10 cellular contexts compared by ENCODE assay signal in the genomic region with DNA sequence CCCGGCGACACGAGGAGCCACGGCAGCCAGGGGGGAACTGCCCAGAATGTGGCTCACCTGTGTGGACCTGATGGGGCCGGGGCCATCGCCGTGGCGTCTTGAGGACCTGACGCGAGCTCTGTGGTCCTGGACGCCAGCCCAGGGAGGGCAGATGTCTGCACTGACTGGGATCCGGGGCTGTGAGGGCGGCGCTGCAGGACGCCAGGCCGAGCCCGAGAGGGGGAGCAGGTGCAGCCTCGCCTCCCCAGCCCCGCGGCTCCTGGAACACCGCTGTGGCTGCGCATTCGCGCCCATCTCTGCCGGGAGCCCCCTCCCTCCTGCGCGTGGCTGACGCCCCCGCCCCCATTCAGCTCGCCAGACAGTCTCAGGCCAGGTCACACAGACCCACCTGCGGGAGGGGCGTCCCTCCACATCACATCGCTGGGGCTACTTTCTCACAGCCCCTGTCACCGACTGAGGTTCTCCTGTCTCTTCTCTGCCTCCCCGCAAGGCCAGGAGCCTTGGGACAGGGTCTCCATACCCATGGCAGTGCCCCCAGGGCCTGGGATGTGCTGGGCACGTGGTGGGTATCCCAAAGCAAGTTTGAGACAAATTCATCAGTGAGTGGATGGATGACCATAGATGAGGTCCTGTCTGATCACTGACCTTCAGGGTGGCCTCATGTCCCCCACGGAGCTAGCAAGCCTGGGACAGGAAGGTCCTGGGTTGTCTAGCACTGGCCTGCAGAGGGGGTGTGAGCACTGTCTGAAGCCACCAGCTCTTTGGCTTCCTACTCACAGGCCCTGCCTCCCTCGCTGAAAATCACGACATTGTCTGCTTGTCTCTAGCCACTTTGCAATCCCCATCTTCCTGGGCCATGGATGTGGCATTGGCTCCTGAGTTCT. TPM values are rescaled to one million over a fixed set of nuclear protein-coding genes. Genes with fewer than 3 reads are reported as not detected.
DNase-seq lines count a peak whose midpoint lies in the region; FAIRE-seq and TF ChIP-seq lines count a peak whose summit lies in the region.
"Had no signal": no experiment of that assay in that cellular context is flagged by ENCODE, and none has a peak within 500 bp of the region (broad histone marks: within the 10 kb centered on the region; RNA-seq: fewer than 3 reads in every experiment).

No MANE protein-coding gene starts in this region.

- H3K9me3 ChIP-seq in H1 (ENCODE audit: insufficient read depth in 2 of 2, low read depth in 1 of 2, low read length in 1 of 2) (no peaks in the 10 kb centered on the region), neural progenitor cell (ENCODE audit: low read depth) (no peaks in the 10 kb centered on the region)

- peaks cover 4% of the 10 kb centered on the region for H3K9me3 Mint-ChIP-seq in neural progenitor cell
- no peaks in the 10 kb centered on the region for H3K9me3 Mint-ChIP-seq in activated CD4-positive, alpha-beta memory T cell treated with anti-CD3 and anti-CD28 coated beads, Interleukin-2, amount 10 ng/mL, durations not matched to agents 7 days and 5 days

- no peak overlapping the region for H3K56ac ChIP-seq in H1 (replicated peaks; ENCODE audit: insufficient read length, low read depth, low read length)

- no peak for TF ChIP-seq POLR2A in H1 (IDR thresholded peaks at IDR 0.05; ENCODE audit: control extremely low read depth in 1 of 2, low read depth in 2 of 2, low read length in 2 of 2)

- no peak overlapping the region for H2AK5ac ChIP-seq in H1 (ENCODE audit: low read depth, low read length)

- 90% methylated on average over 22 of the region's 39 CpGs; no CpG with 5 or more reads in 1 of the 2 experiments for WGBS in H1 (ENCODE audit: extremely low coverage in 1 of 2, insufficient coverage in 1 of 2, insufficient read length in 1 of 2, insufficient replicate concordance in 2 of 2, low coverage in 1 of 2, low lambda C conversion rate in 2 of 2, missing lambda C conversion rate in 1 of 2), 2 experiments

- H3K23me2 ChIP-seq in H1 (ENCODE audit: low read depth, low read length), result no peaks in the 10 kb centered on the region

- CTCF ChIA-PET in H1 (lab: Charles Lee; ENCODE audit: partially characterized antibody), result interaction anchor here (0.7 to 1.9 kb wide), 5 partner anchors 10 to 48 kb away, joined by 3 to 5 read pairs (median 4); no protein-coding TSS in a partner anchor
- CTCF ChIA-PET in activated CD4-positive, alpha-beta memory T cell treated with anti-CD3 and anti-CD28 coated beads, Interleukin-2, amount 10 ng/mL, durations not matched to agents 7 days and 5 days (lab: Charles Lee), result no interaction called here

- H3K14ac ChIP-seq in H1 (ENCODE audit: insufficient read length), result no peak overlapping the region

- no peak overlapping the region for H4K5ac ChIP-seq in H1 (ENCODE audit: insufficient read length, low read depth, low read length)

- in situ Hi-C loops in GM13977 (cut with MboI; ENCODE audit: low pct_unique_long_range_greater_than_20kb, low sequenced_read_pairs, unreplicated experiment), result no loop called here

- no peak overlapping the region for H3K4ac ChIP-seq in H1 (replicated peaks; ENCODE audit: insufficient read length, low read depth, low read length)

- no peak overlapping the region for H2AFZ ChIP-seq in H1 (ENCODE audit: low read length)
- no peak overlapping the region for H2AFZ ChIP-seq in neural progenitor cell (replicated peaks)

- H4K8ac ChIP-seq in H1 (ENCODE audit: extremely low read depth, insufficient read depth, low read length), result no peak overlapping the region; the same call in 1 of the 2 replicates

- no peaks in the 10 kb centered on the region for H3F3A ChIP-seq in neural progenitor cell (ENCODE audit: low read depth)

- no peak overlapping the region for H3K18ac ChIP-seq in H1 (ENCODE audit: extremely low read depth, low read length)

- H3K27ac Mint-ChIP-seq in neural progenitor cell, result no peak overlapping the region
- H3K27ac Mint-ChIP-seq in activated CD4-positive, alpha-beta memory T cell treated with anti-CD3 and anti-CD28 coated beads, Interleukin-2, amount 10 ng/mL, durations not matched to agents 7 days and 5 days, result no peak overlapping the region
- H3K27ac Mint-ChIP-seq: activated naive CD8-positive, alpha-beta T cell had no signal

- POLR2A ChIA-PET in H1 (lab: Charles Lee; ENCODE audit: partially characterized antibody), result no interaction called here
- POLR2A ChIA-PET in activated CD4-positive, alpha-beta memory T cell treated with anti-CD3 and anti-CD28 coated beads, Interleukin-2, amount 10 ng/mL, durations not matched to agents 7 days and 5 days (lab: Charles Lee), result no interaction called here

- no peak overlapping the region for H3K4me3 ChIP-seq in H1 (ENCODE audit: extremely low read depth in 1 of 4, insufficient read depth in 2 of 4, low read depth in 3 of 4, low read length in 4 of 4)
- no peak overlapping the region for H3K4me3 ChIP-seq in neural progenitor cell

- no peak overlapping the region for H2BK12ac ChIP-seq in H1 (ENCODE audit: low read depth, low read length)

- peak; percentile 8 for DNase-seq in GM03348 (ENCODE audit: low spot score)
- peak; percentile 39 for DNase-seq in NCI-H1105 treated with DMSO at 0.1 percent for 48 hours (lab: John Stamatoyannopoulos, UW)
- DNase-seq in H1 (ENCODE audit: low read depth in 1 of 2, low spot score in 2 of 2), result no peak
- peak; percentile 36 for DNase-seq in neural progenitor cell (ENCODE audit: low spot score)
- no peak for DNase-seq in kidney tubule cell (ENCODE audit: low spot score)
- no peak for DNase-seq in GM13977 (ENCODE audit: low spot score)
- DNase-seq in activated CD4-positive, alpha-beta memory T cell treated with anti-CD3 and anti-CD28 coated beads, Interleukin-2, amount 10 ng/mL, durations not matched to agents 7 days and 5 days, result no peak
- DNase-seq: NCI-H446 treated with DMSO at 0.1 percent for 48 hours had no signal

- H3K36me3 ChIP-seq in H1 (ENCODE audit: control insufficient read depth in 2 of 4, insufficient read depth in 4 of 4, low read length in 3 of 4) (no peaks in the 10 kb centered on the region), neural progenitor cell (no peaks in the 10 kb centered on the region)

- H3K27me3 Mint-ChIP-seq in neural progenitor cell (ENCODE audit: insufficient read depth, low read depth), result peaks cover 3% of the 10 kb centered on the region
- H3K27me3 Mint-ChIP-seq in activated CD4-positive, alpha-beta memory T cell treated with anti-CD3 and anti-CD28 coated beads, Interleukin-2, amount 10 ng/mL, durations not matched to agents 7 days and 5 days, result peaks cover 21% of the 10 kb centered on the region

- no peak overlapping the region for H3K23ac ChIP-seq in H1 (ENCODE audit: insufficient read length)

- H3K9ac ChIP-seq in H1 (replicated peaks in 1 of 4; ENCODE audit: extremely low read depth in 1 of 4, low read depth in 3 of 4, low read length in 3 of 4) (no peak overlapping the region), neural progenitor cell (no peak overlapping the region)

- H3K4me3 Mint-ChIP-seq in neural progenitor cell, result no peak overlapping the region
- no peak overlapping the region for H3K4me3 Mint-ChIP-seq in activated CD4-positive, alpha-beta memory T cell treated with anti-CD3 and anti-CD28 coated beads, Interleukin-2, amount 10 ng/mL, durations not matched to agents 7 days and 5 days
- H3K4me3 Mint-ChIP-seq: activated naive CD8-positive, alpha-beta T cell had no signal

- H3K27me3 ChIP-seq in H1 (replicated peaks in 1 of 4; ENCODE audit: control insufficient read depth in 3 of 4, extremely low read depth in 1 of 4, insufficient read depth in 3 of 4, low read length in 3 of 4) (no peaks in the 10 kb centered on the region), neural progenitor cell (no peaks in the 10 kb centered on the region)

- no peaks in the 10 kb centered on the region; a peak in 1 of 7 replicates for H3K4me1 ChIP-seq in H1 (replicated peaks in 1 of 4; ENCODE audit: control insufficient read depth in 3 of 4, insufficient read depth in 4 of 4, low read length in 3 of 4)
- no peaks in the 10 kb centered on the region for H3K4me1 ChIP-seq in neural progenitor cell

- peak; percentile 30 to 43 (median 38); a peak in 3 of 4 replicates for TF ChIP-seq CTCF in H1 (IDR thresholded peaks at IDR 0.05; ENCODE audit: control extremely low read depth in 1 of 3, insufficient read depth in 1 of 3, low read depth in 1 of 3, low read length in 3 of 3)
- peak; percentile 23 for TF ChIP-seq CTCF in neural progenitor cell (IDR thresholded peaks at IDR 0.05)
- no peak for TF ChIP-seq CTCF in GM13977 (IDR thresholded peaks at IDR 0.05; ENCODE audit: extremely low read depth, insufficient read depth, missing control alignments)

- no peak for TF ChIP-seq EP300 in H1 (IDR thresholded peaks at IDR 0.05; ENCODE audit: borderline replicate concordance in 1 of 2, low read depth in 2 of 2, low read length in 2 of 2)

- H2BK120ac ChIP-seq in H1 (replicated peaks; ENCODE audit: low read depth, low read length), result no peak overlapping the region

- H3K4me1 Mint-ChIP-seq in neural progenitor cell, result no peaks in the 10 kb centered on the region
- no peaks in the 10 kb centered on the region for H3K4me1 Mint-ChIP-seq in activated CD4-positive, alpha-beta memory T cell treated with anti-CD3 and anti-CD28 coated beads, Interleukin-2, amount 10 ng/mL, durations not matched to agents 7 days and 5 days

- H4K91ac ChIP-seq in H1 (replicated peaks; ENCODE audit: insufficient read length, low read length), result no peak overlapping the region

- H3K27ac ChIP-seq in H1 (ENCODE audit: low read depth, low read length), result no peak overlapping the region
- H3K27ac ChIP-seq in neural progenitor cell, result no peak overlapping the region
- H3K27ac ChIP-seq: epithelial cell of prostate had no signal

- H2BK15ac ChIP-seq in H1 (ENCODE audit: low read length), result no peak overlapping the region

- no peaks in the 10 kb centered on the region for H3K36me3 Mint-ChIP-seq in neural progenitor cell
- no peaks in the 10 kb centered on the region for H3K36me3 Mint-ChIP-seq in activated CD4-positive, alpha-beta memory T cell treated with anti-CD3 and anti-CD28 coated beads, Interleukin-2, amount 10 ng/mL, durations not matched to agents 7 days and 5 days (ENCODE audit: low read depth)
- H3K36me3 Mint-ChIP-seq: activated naive CD8-positive, alpha-beta T cell had no signal

- H3K79me2 ChIP-seq in H1 (ENCODE audit: control insufficient read depth in 1 of 2, insufficient read depth in 2 of 2, low read length in 2 of 2), result no peaks in the 10 kb centered on the region
- no peaks in the 10 kb centered on the region for H3K79me2 ChIP-seq in neural progenitor cell (ENCODE audit: low read depth)

- TF ChIP-seq RAD21 in H1 (IDR thresholded peaks at IDR 0.05 in 1 of 2, conservative IDR thresholded peaks at IDR 0.05 in 1 of 2; ENCODE audit: low read depth in 2 of 2, low read length in 2 of 2), result peak; percentile 46 to 59

- FAIRE-seq in H1 (lab: Jason Lieb, UNC), result peak; percentile 7

- H4K20me1 ChIP-seq in H1 (replicated peaks in 1 of 2; ENCODE audit: control insufficient read depth in 1 of 2, insufficient read depth in 2 of 2, low read length in 2 of 2), result no peaks in the 10 kb centered on the region
- H4K20me1 ChIP-seq in neural progenitor cell (ENCODE audit: low read depth), result no peaks in the 10 kb centered on the region

- H2BK20ac ChIP-seq in H1 (ENCODE audit: low read length), result no peak overlapping the region

- no peaks in the 10 kb centered on the region for H3K79me1 ChIP-seq in H1 (ENCODE audit: low read depth, low read length)

- no peak overlapping the region for H2BK5ac ChIP-seq in H1 (ENCODE audit: low read depth, low read length)

- no peak overlapping the region for H3K4me2 ChIP-seq in H1 (ENCODE audit: insufficient read depth in 1 of 2, low read depth in 2 of 2, low read length in 2 of 2)
- no peak overlapping the region for H3K4me2 ChIP-seq in neural progenitor cell

RNA-seq across cellular contexts. Expression of gene RASGEF1C, which starts 47.3 kb away (rescaled TPM):
- total RNA-seq in H1 (2021; fragmentation: NEBNext Ultra II Directional; extraction: Animal tissue kit (Norgen Biotek cat#: 25700)), result 0.46 and 0.61 TPM in 2 replicates
- 0.26 and 0.44 TPM in 2 replicates for polyA plus RNA-seq in H1 (2011; rRNA removed)
- 0.17 TPM for polyA plus RNA-seq in H1 (2011; cell fraction: cytosol; rRNA removed)
- 0.47 TPM for polyA plus RNA-seq in H1 (2011; cell fraction: nucleus; rRNA removed)
- 0.26 to 0.46 TPM (median 0.36 TPM) in 4 replicates for polyA plus RNA-seq in H1 (2012, experiment 1 of 2)
- polyA plus RNA-seq in H1 (2012, experiment 2 of 2), result 0.38 TPM
- 0.22 TPM for polyA plus RNA-seq in H1 (2013, experiment 1 of 2)
- polyA plus RNA-seq in H1 (2013, experiment 2 of 2), result 0.15 TPM
- 0.27 TPM in 1 of 2 replicates, not detected in the other for polyA minus RNA-seq in H1 (2011; rRNA and poly(A)+ RNA removed)
- polyA minus RNA-seq in H1 (2011; cell fraction: cytosol; rRNA and poly(A)+ RNA removed), result not detected
- polyA minus RNA-seq in H1 (2011; cell fraction: nucleus; rRNA and poly(A)+ RNA removed), result 0.40 TPM
- total RNA-seq in neural progenitor cell (ENCODE audit: low replicate concordance), result 0.26 and 1.7 TPM in 2 replicates
- not detected for total RNA-seq in activated CD4-positive, alpha-beta memory T cell treated with anti-CD3 and anti-CD28 coated beads, Interleukin-2, amount 10 ng/mL, durations not matched to agents 7 days and 5 days

Comparison
In these comparisons a context has a peak if more than half of its experiments do, and no peak if none do; other contexts are left out.
1. DNase-seq: peak in GM03348 (single experiment), NCI-H1105 treated with DMSO at 0.1 percent for 48 hours (single experiment) and neural progenitor cell (single experiment); none in H1 (0 of 2), kidney tubule cell (single experiment), GM13977 (single experiment) and activated CD4-positive, alpha-beta memory T cell treated with anti-CD3 and anti-CD28 coated beads, Interleukin-2, amount 10 ng/mL, durations not matched to agents 7 days and 5 days (single experiment).